Comparison of ENCODE assay signal across 26 cellular contexts in the genomic region with DNA sequence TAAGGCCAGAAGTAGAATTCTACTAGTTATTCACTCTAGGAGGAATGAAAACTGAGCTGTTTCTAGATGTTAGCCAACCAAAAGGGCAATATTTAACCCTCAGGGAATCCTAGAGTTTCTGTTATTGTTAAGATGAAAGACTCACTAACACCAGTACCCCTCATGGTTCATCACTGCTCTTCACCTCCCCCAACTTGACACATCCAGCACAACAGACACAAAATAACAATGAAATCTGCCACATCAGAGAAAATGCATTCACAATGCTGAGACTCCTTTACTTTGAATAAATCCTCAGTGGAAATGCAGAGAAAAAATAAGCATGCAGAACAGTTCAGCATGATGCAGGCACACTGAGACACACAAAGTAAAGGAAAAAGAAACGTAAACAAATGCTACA.
A peak's percentile ranks its signal among the peaks of the same experiment; 100 is the strongest.
DNase-seq lines count a peak whose midpoint lies in the region; FAIRE-seq and TF ChIP-seq lines count a peak whose summit lies in the region.
"Had no signal": no experiment of that assay in that cellular context is flagged by ENCODE, and none has a peak within 500 bp of the region (broad histone marks: within the 10 kb centered on the region; RNA-seq: fewer than 3 reads in every experiment).

No MANE protein-coding gene starts in this region.

- H4K91ac ChIP-seq in H9 (ENCODE audit: insufficient read length, low read depth, low read length) (no peak overlapping the region), H1 (replicated peaks; ENCODE audit: insufficient read length, low read length) (no peak overlapping the region)

- no peak overlapping the region for H3K14ac ChIP-seq in H9 (ENCODE audit: insufficient read depth, low read length)
- H3K14ac ChIP-seq in H1 (ENCODE audit: insufficient read length): no peak overlapping the region

- H3K56ac ChIP-seq in H9 (ENCODE audit: insufficient read length, low read depth, low read length) (no peak overlapping the region), H1 (replicated peaks; ENCODE audit: insufficient read length, low read depth, low read length) (no peak overlapping the region)

- H3K79me2 ChIP-seq in H9 (ENCODE audit: insufficient read depth, low read length): no peaks in the 10 kb centered on the region
- H3K79me2 ChIP-seq in H1 (ENCODE audit: control insufficient read depth in 1 of 2, insufficient read depth in 2 of 2, low read length in 2 of 2): no peaks in the 10 kb centered on the region

- peak overlapping the region; percentile 4 for H2AFZ ChIP-seq in H9 (ENCODE audit: low read length)
- peak overlapping the region; percentile 29; the same call in 1 of the 2 replicates for H2AFZ ChIP-seq in H1 (ENCODE audit: low read length)

- no peak for TF ChIP-seq POLR2A in H1 (IDR thresholded peaks at IDR 0.05; ENCODE audit: control extremely low read depth in 1 of 2, low read depth in 2 of 2, low read length in 2 of 2)
- no peak for TF ChIP-seq POLR2A in uterus (IDR thresholded peaks at IDR 0.05)

- H2AK5ac ChIP-seq in H9 (ENCODE audit: insufficient read length, low read length): no peak overlapping the region
- H2AK5ac ChIP-seq in H1 (ENCODE audit: low read depth, low read length): no peak overlapping the region

- no peak overlapping the region for H3K27ac ChIP-seq in H9 (ENCODE audit: insufficient read length, low read depth, low read length)
- no peak overlapping the region for H3K27ac ChIP-seq in H1 (ENCODE audit: low read depth, low read length)
- no peak overlapping the region for H3K27ac ChIP-seq in uterus
- H3K27ac ChIP-seq: HL-60 had no signal

- FAIRE-seq in H1 (lab: Jason Lieb, UNC): peak; percentile 42
- FAIRE-seq: A204.1, D721Med, H54, HepG2 had no signal

- H3K27me3 ChIP-seq in H9 (ENCODE audit: insufficient read depth, low read length) (no peaks in the 10 kb centered on the region), H1 (replicated peaks in 1 of 4; ENCODE audit: control insufficient read depth in 3 of 4, extremely low read depth in 1 of 4, insufficient read depth in 3 of 4, low read length in 3 of 4) (peaks cover 0 to 1% (median 0%) of the 10 kb centered on the region in 4 experiments; a peak in 1 of 7 replicates), uterus (no peaks in the 10 kb centered on the region)

- CTCF ChIA-PET in H1 (lab: Charles Lee; ENCODE audit: partially characterized antibody): interaction anchor here (1.5 kb wide), 1 partner anchor 84 kb away, joined by 4 read pairs; no protein-coding TSS in a partner anchor

- H3K18ac ChIP-seq in H9 (ENCODE audit: insufficient read length, low read depth, low read length) (no peak overlapping the region), H1 (ENCODE audit: extremely low read depth, low read length) (no peak overlapping the region)

- H2BK12ac ChIP-seq in H9 (ENCODE audit: insufficient read length, low read depth, low read length) (no peak overlapping the region), H1 (ENCODE audit: low read depth, low read length) (no peak overlapping the region)

- H3K9me3 Mint-ChIP-seq in H9 (no peaks in the 10 kb centered on the region), nephron progenitor cell (no peaks in the 10 kb centered on the region)
- H3K9me3 Mint-ChIP-seq: HFFc6 had no signal

- TF ChIP-seq EP300 in H1 (IDR thresholded peaks at IDR 0.05; ENCODE audit: borderline replicate concordance in 1 of 2, low read depth in 2 of 2, low read length in 2 of 2): no peak

- H4K8ac ChIP-seq in H9 (replicated peaks; ENCODE audit: insufficient read length, low read depth, low read length) (no peak overlapping the region), H1 (ENCODE audit: extremely low read depth, insufficient read depth, low read length) (no peak overlapping the region)

- H3K23ac ChIP-seq in H9 (ENCODE audit: insufficient read length, low read depth, low read length) (no peak overlapping the region), H1 (ENCODE audit: insufficient read length) (no peak overlapping the region)

- H3K79me1 ChIP-seq in H9 (ENCODE audit: insufficient read depth, low read depth, low read length, poor library complexity, severe bottlenecking): no peaks in the 10 kb centered on the region
- no peaks in the 10 kb centered on the region for H3K79me1 ChIP-seq in H1 (ENCODE audit: low read depth, low read length)

- POLR2A ChIA-PET in H1 (lab: Charles Lee; ENCODE audit: partially characterized antibody): no interaction called here

- H3K4me1 Mint-ChIP-seq in H9: peaks cover 10 to 11% of the 10 kb centered on the region in 2 experiments
- H3K4me1 Mint-ChIP-seq in nephron progenitor cell: peaks cover 14% of the 10 kb centered on the region

- no peak overlapping the region for H2BK20ac ChIP-seq in H9 (ENCODE audit: low read depth, low read length, poor library complexity, severe bottlenecking)
- no peak overlapping the region for H2BK20ac ChIP-seq in H1 (ENCODE audit: low read length)

- no peak for DNase-seq in H9
- no peak for DNase-seq in H1 (ENCODE audit: low read depth in 1 of 2, low spot score in 2 of 2)
- no peak for DNase-seq in nephron progenitor cell
- DNase-seq in retina: peak; percentile 14
- no peak for DNase-seq in activated gamma-delta T cell treated with Interleukin-2 at 50 U/mL for 16 hours
- no peak for DNase-seq in uterus
- no peak for DNase-seq in middle frontal gyrus (ENCODE audit: extremely low spot score, low spot score)
- DNase-seq: DMS53; GDM1; HFFc6; KG1; NCI-H1092 treated with DMSO at 0.1 percent for 48 hours; NCI-H146; NCI-H2029 treated with DMSO at 0.1 percent for 48 hours; NCI-H2171; NCI-H345; NCI-H524; NCI-H774; NK-92 treated with Interleukin-12 subunit alpha and Interleukin-12 subunit beta, amount 100 ng/mL, for 24 hours; SIG-M5 had no signal

- no peaks in the 10 kb centered on the region for H4K20me1 ChIP-seq in H9 (ENCODE audit: control insufficient read depth, insufficient read depth, insufficient read length)
- no peaks in the 10 kb centered on the region for H4K20me1 ChIP-seq in H1 (replicated peaks in 1 of 2; ENCODE audit: control insufficient read depth in 1 of 2, insufficient read depth in 2 of 2, low read length in 2 of 2)

- no peaks in the 10 kb centered on the region for H3K27me3 Mint-ChIP-seq in H9 (ENCODE audit: low read depth)
- H3K27me3 Mint-ChIP-seq in nephron progenitor cell (ENCODE audit: low read depth, poor library complexity): no peaks in the 10 kb centered on the region
- H3K27me3 Mint-ChIP-seq: B cell had no signal

- H3T11ph ChIP-seq in H9 (ENCODE audit: low read length): no peak overlapping the region

- TF ChIP-seq CTCF in H9 (conservative IDR thresholded peaks at IDR 0.05) (no peak), H1 (IDR thresholded peaks at IDR 0.05; ENCODE audit: control extremely low read depth in 1 of 3, insufficient read depth in 1 of 3, low read depth in 1 of 3, low read length in 3 of 3) (no peak), nephron progenitor cell (IDR thresholded peaks at IDR 0.05) (no peak), uterus (IDR thresholded peaks at IDR 0.05) (no peak)

- H2BK120ac ChIP-seq in H9 (ENCODE audit: low read depth, low read length, poor library complexity, severe bottlenecking) (no peak overlapping the region), H1 (replicated peaks; ENCODE audit: low read depth, low read length) (no peak overlapping the region)

- H3K4me3 Mint-ChIP-seq in H9: no peak overlapping the region
- no peak overlapping the region for H3K4me3 Mint-ChIP-seq in nephron progenitor cell
- H3K4me3 Mint-ChIP-seq: B cell, HFFc6 had no signal

- TF ChIP-seq RAD21 in H1 (IDR thresholded peaks at IDR 0.05 in 1 of 2, conservative IDR thresholded peaks at IDR 0.05 in 1 of 2; ENCODE audit: low read depth in 2 of 2, low read length in 2 of 2): no peak

- no peak overlapping the region for H3K4me2 ChIP-seq in H9 (ENCODE audit: insufficient read depth, insufficient read length, low read length)
- no peak overlapping the region for H3K4me2 ChIP-seq in H1 (ENCODE audit: insufficient read depth in 1 of 2, low read depth in 2 of 2, low read length in 2 of 2)

- no peak overlapping the region for H4K5ac ChIP-seq in H9 (ENCODE audit: insufficient read length, low read depth, low read length)
- H4K5ac ChIP-seq in H1 (ENCODE audit: insufficient read length, low read depth, low read length): no peak overlapping the region

- no peak overlapping the region for H3K4me3 ChIP-seq in H1 (ENCODE audit: extremely low read depth in 1 of 4, insufficient read depth in 2 of 4, low read depth in 3 of 4, low read length in 4 of 4)
- no peak overlapping the region for H3K4me3 ChIP-seq in uterus

- no peak overlapping the region for H2BK5ac ChIP-seq in H9 (ENCODE audit: insufficient read length, low read length)
- H2BK5ac ChIP-seq in H1 (ENCODE audit: low read depth, low read length): no peak overlapping the region

- H3K9ac ChIP-seq in H9 (ENCODE audit: extremely low read depth, insufficient read length, low read length) (no peak overlapping the region), H1 (replicated peaks in 1 of 4; ENCODE audit: extremely low read depth in 1 of 4, low read depth in 3 of 4, low read length in 3 of 4) (no peak overlapping the region)

- H3K9me3 ChIP-seq in H9 (ENCODE audit: control insufficient read depth, low read depth, low read length): no peaks in the 10 kb centered on the region
- no peaks in the 10 kb centered on the region for H3K9me3 ChIP-seq in H1 (ENCODE audit: insufficient read depth in 2 of 2, low read depth in 1 of 2, low read length in 1 of 2)
- no peaks in the 10 kb centered on the region for H3K9me3 ChIP-seq in uterus

- H3K23me2 ChIP-seq in H9 (ENCODE audit: insufficient read length, low read depth, low read length, poor library complexity, severe bottlenecking) (no peaks in the 10 kb centered on the region), H1 (ENCODE audit: low read depth, low read length) (no peaks in the 10 kb centered on the region)

- WGBS in H9 (ENCODE audit: extremely low coverage, insufficient read length, low lambda C conversion rate): no CpG with 5 or more reads among the region's 1 CpG
- WGBS in H1 (ENCODE audit: extremely low coverage in 1 of 2, insufficient coverage in 1 of 2, insufficient read length in 1 of 2, insufficient replicate concordance in 2 of 2, low coverage in 1 of 2, low lambda C conversion rate in 2 of 2, missing lambda C conversion rate in 1 of 2), 2 experiments: 62% methylated on average over 1 of the region's 1 CpG; no CpG with 5 or more reads in 1 of the 2 experiments

- peaks cover 3% of the 10 kb centered on the region; the same call in 1 of the 2 replicates for H3K4me1 ChIP-seq in H9 (ENCODE audit: insufficient read depth, low read length)
- peaks cover 0 to 3% (median 0%) of the 10 kb centered on the region in 4 experiments; a peak in 2 of 7 replicates for H3K4me1 ChIP-seq in H1 (replicated peaks in 1 of 4; ENCODE audit: control insufficient read depth in 3 of 4, insufficient read depth in 4 of 4, low read length in 3 of 4)
- H3K4me1 ChIP-seq in uterus: no peaks in the 10 kb centered on the region

- H3K27ac Mint-ChIP-seq in H9 (no peak overlapping the region; a peak in 2 of 7 replicates), nephron progenitor cell (peak overlapping the region; percentile 68)
- H3K27ac Mint-ChIP-seq: B cell, HFFc6 had no signal

- H3K4ac ChIP-seq in H9 (ENCODE audit: low read depth, low read length) (no peak overlapping the region), H1 (replicated peaks; ENCODE audit: insufficient read length, low read depth, low read length) (no peak overlapping the region)

- no peaks in the 10 kb centered on the region; a peak in 1 of 8 replicates for H3K36me3 ChIP-seq in H1 (ENCODE audit: control insufficient read depth in 2 of 4, insufficient read depth in 4 of 4, low read length in 3 of 4)
- H3K36me3 ChIP-seq in uterus: no peaks in the 10 kb centered on the region

- H2BK15ac ChIP-seq in H9 (ENCODE audit: low read depth, low read length): no peak overlapping the region
- 0 out of 2 replicates have a peak overlapping the region, but pooled peaks have one; percentile 32 for H2BK15ac ChIP-seq in H1 (ENCODE audit: low read length)

- no peaks in the 10 kb centered on the region for H3K36me3 Mint-ChIP-seq in H9 (ENCODE audit: insufficient read depth in 1 of 3, low read depth in 3 of 3)
- H3K36me3 Mint-ChIP-seq in nephron progenitor cell (ENCODE audit: low read depth): no peaks in the 10 kb centered on the region

- intact Hi-C loops in uterus (cut with DNase I; ENCODE audit: low total_unique reads): no loop called here
